Comparison of ENCODE assay signal across 1 cellular context in the genomic region with DNA sequence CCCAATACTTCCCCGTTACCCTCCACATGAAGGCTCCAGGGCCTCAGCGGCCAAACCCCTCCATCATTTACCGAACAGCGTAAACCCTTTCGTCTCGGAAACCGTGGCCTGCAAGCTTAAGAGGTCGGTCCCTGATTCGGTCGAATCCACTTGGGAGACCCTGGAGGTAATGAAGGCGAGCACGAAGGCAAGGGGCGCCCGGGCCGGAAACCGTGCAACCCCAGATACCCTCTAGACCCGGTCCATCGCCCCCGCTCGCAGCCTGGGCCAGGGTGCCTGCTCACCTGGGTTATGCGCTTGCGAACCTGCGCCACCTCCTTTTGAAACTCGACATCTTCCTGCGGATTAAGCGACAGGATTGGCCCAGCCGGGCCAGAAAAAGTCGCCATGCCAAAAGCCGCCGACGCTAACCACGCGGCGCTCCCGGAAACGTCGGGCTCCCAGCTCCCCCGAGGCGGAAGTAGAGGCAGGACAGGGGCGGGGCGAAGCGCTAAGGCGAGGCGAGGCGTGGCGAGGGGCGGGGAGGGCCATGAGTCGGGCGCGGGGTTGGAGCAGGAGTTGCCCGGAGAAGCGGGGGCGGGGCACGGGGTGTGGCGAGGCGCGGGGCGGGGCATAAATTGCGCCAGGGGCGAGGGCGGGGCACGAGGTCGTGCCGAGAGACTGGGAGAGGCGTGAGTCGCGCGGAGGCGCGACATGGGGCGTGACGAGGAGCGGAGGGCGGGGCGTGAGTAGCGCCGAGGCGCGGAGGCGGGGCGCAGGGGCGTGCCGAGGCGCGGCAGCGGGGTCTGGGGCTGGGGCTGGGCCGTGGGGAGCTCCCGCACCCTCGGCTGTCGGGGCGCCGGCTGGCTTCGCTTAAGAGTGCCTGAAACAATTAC.
TF ChIP-seq lines count a peak whose summit lies in the region.

Gene NIFK, minus strand, starts transcription at position 414 of the 875 bp plus-strand sequence. Its CDS starts 25 bp downstream, at position 389.

TF ChIP-seq in K562, 482 proteins besides CTCF, POLR2A, EP300 and RAD21 (continued from another document and continues in another):
- TF ChIP-seq ZNF609 (CRISPR knock-in tag; IDR thresholded peaks at IDR 0.05; ENCODE audit: borderline replicate concordance) (no peak), PCBP2 (IDR thresholded peaks at IDR 0.05; ENCODE audit: low read depth, low read length, poor library complexity, severe bottlenecking) (no peak), NEUROD1 (IDR thresholded peaks at IDR 0.05; ENCODE audit: borderline replicate concordance, low read depth, low read length, partially characterized antibody) (no peak), MECOM (CRISPR knock-in tag; IDR thresholded peaks at IDR 0.05) (no peak), ZNF511 (CRISPR knock-in tag; IDR thresholded peaks at IDR 0.05) (no peak), E2F6 (IDR thresholded peaks at IDR 0.05; ENCODE audit: borderline replicate concordance in 1 of 2, extremely low read depth in 1 of 2, insufficient read depth in 1 of 2, insufficient read length in 1 of 2, low read depth in 1 of 2, low read length in 1 of 2, poor library complexity in 1 of 2, severe bottlenecking in 1 of 2) (peak; percentile 41 to 66), THRA (IDR thresholded peaks at IDR 0.05) (no peak), ZNF436 (CRISPR knock-in tag; IDR thresholded peaks at IDR 0.05) (no peak), RBM17 (IDR thresholded peaks at IDR 0.05; ENCODE audit: borderline replicate concordance, low read depth, low read length) (no peak), HNRNPUL1 (IDR thresholded peaks at IDR 0.05; ENCODE audit: low read length) (no peak), MEF2D (tag; conservative IDR thresholded peaks at IDR 0.05; ENCODE audit: low read depth) (no peak), RBBP5 (IDR thresholded peaks at IDR 0.05; ENCODE audit: borderline replicate concordance, insufficient read depth, low read length, poor library complexity, severe bottlenecking) (peak; percentile 78), RB1 (IDR thresholded peaks at IDR 0.05; ENCODE audit: low read depth) (0 out of 2 replicates have a peak, but pooled peaks have one; percentile 12), ZNF23 (CRISPR knock-in tag; IDR thresholded peaks at IDR 0.05) (no peak), ZKSCAN1 (IDR thresholded peaks at IDR 0.05; ENCODE audit: low read depth, low read length) (peak; percentile 28; the same call in 1 of the 2 replicates), RREB1 (CRISPR knock-in tag; IDR thresholded peaks at IDR 0.05) (peak; percentile 64; the same call in 1 of the 2 replicates), MITF (IDR thresholded peaks at IDR 0.05) (no peak), NFXL1 (CRISPR knock-in tag; IDR thresholded peaks at IDR 0.05) (no peak), ZNF586 (CRISPR knock-in tag; conservative IDR thresholded peaks at IDR 0.05) (no peak), POLR2AphosphoS2 (IDR thresholded peaks at IDR 0.05; ENCODE audit: low read length) (no peak), KDM5B (IDR thresholded peaks at IDR 0.05; ENCODE audit: insufficient replicate concordance, low read depth, low read length) (peak; percentile 89)
- TF ChIP-seq, protein P1, sequence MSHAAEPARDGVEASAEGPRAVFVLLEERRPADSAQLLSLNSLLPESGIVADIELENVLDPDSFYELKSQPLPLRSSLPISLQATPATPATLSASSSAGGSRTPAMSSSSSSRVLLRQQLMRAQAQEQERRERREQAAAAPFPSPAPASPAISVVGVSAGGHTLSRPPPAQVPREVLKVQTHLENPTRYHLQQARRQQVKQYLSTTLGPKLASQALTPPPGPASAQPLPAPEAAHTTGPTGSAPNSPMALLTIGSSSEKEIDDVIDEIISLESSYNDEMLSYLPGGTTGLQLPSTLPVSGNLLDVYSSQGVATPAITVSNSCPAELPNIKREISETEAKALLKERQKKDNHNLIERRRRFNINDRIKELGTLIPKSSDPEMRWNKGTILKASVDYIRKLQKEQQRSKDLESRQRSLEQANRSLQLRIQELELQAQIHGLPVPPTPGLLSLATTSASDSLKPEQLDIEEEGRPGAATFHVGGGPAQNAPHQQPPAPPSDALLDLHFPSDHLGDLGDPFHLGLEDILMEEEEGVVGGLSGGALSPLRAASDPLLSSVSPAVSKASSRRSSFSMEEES (CRISPR knock-in tag; IDR thresholded peaks at IDR 0.05) = no peak
- TF ChIP-seq, protein P2, sequence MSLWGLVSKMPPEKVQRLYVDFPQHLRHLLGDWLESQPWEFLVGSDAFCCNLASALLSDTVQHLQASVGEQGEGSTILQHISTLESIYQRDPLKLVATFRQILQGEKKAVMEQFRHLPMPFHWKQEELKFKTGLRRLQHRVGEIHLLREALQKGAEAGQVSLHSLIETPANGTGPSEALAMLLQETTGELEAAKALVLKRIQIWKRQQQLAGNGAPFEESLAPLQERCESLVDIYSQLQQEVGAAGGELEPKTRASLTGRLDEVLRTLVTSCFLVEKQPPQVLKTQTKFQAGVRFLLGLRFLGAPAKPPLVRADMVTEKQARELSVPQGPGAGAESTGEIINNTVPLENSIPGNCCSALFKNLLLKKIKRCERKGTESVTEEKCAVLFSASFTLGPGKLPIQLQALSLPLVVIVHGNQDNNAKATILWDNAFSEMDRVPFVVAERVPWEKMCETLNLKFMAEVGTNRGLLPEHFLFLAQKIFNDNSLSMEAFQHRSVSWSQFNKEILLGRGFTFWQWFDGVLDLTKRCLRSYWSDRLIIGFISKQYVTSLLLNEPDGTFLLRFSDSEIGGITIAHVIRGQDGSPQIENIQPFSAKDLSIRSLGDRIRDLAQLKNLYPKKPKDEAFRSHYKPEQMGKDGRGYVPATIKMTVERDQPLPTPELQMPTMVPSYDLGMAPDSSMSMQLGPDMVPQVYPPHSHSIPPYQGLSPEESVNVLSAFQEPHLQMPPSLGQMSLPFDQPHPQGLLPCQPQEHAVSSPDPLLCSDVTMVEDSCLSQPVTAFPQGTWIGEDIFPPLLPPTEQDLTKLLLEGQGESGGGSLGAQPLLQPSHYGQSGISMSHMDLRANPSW (CRISPR knock-in tag; IDR thresholded peaks at IDR 0.05) = no peak
- TF ChIP-seq, protein P3, sequence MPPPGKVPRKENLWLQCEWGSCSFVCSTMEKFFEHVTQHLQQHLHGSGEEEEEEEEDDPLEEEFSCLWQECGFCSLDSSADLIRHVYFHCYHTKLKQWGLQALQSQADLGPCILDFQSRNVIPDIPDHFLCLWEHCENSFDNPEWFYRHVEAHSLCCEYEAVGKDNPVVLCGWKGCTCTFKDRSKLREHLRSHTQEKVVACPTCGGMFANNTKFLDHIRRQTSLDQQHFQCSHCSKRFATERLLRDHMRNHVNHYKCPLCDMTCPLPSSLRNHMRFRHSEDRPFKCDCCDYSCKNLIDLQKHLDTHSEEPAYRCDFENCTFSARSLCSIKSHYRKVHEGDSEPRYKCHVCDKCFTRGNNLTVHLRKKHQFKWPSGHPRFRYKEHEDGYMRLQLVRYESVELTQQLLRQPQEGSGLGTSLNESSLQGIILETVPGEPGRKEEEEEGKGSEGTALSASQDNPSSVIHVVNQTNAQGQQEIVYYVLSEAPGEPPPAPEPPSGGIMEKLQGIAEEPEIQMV (tag; conservative IDR thresholded peaks at IDR 0.05; ENCODE audit: low read depth) = no peak
